In genomic region chr2:192828175-192828574, GRCh38 we compare ENCODE assay signal across 15 cellular contexts.
DNase-seq lines count a peak whose midpoint lies in the region; ATAC-seq, FAIRE-seq and TF ChIP-seq lines count a peak whose summit lies in the region.
"Had no signal": no experiment of that assay in that cellular context is flagged by ENCODE, and none has a peak within 500 bp of the region (broad histone marks: within the 10 kb centered on the region; RNA-seq: fewer than 3 reads in every experiment).

No MANE protein-coding gene starts in this region.

- no peak for TF ChIP-seq POLR2A in HepG2 (IDR thresholded peaks at IDR 0.05; ENCODE audit: insufficient read depth in 1 of 2, low read depth in 2 of 2, low read length in 2 of 2)
- no peak for TF ChIP-seq POLR2A in spleen (IDR thresholded peaks at IDR 0.05)

- DNase-seq in activated T-cell treated with anti-CD3 and anti-CD28 coated beads, Interleukin-2, amount 50 U/mL, for 4 hours: peak; percentile 3
- no peak for DNase-seq in activated T-cell treated with anti-CD3 and anti-CD28 coated beads, Interleukin-2, amount 50 U/mL, for 1 hour
- DNase-seq in HepG2 (ENCODE audit: low spot score) (no peak), spleen (peak; percentile 56), upper lobe of right lung (no peak), HFFc6 (no peak), DMS79 (lab: John Stamatoyannopoulos, UW) (no peak)
- DNase-seq: AML-193; CD4-positive, CD25-positive, alpha-beta regulatory T cell; DMS53; GM23248; IMR-90 had no signal

- CTCF ChIA-PET in HepG2 (lab: Yijun Ruan, JAX; ENCODE audit: low intra/inter-chr PET ratio, low total read pairs): no interaction called here

- H3K4me3 ChIP-seq in HepG2 (replicated peaks in 1 of 3; ENCODE audit: insufficient read depth in 1 of 3, low read depth in 2 of 3, low read length in 3 of 3): no peak overlapping the region
- H3K4me3 ChIP-seq in spleen: no peak overlapping the region
- no peak overlapping the region for H3K4me3 ChIP-seq in upper lobe of right lung
- H3K4me3 ChIP-seq: BLaER1, GM23248 had no signal

- H2AFZ ChIP-seq in HepG2 (ENCODE audit: low read length): no peak overlapping the region
- H2AFZ ChIP-seq: GM23248 had no signal

- no peak overlapping the region for H3K9ac ChIP-seq in HepG2 (ENCODE audit: insufficient read depth, low read depth, low read length)
- H3K9ac ChIP-seq: BLaER1, GM23248 had no signal

- H3K36me3 ChIP-seq in HepG2 (replicated peaks in 1 of 2; ENCODE audit: control insufficient read depth in 1 of 2, insufficient read depth in 2 of 2, low read length in 2 of 2) (no peaks in the 10 kb centered on the region), spleen (no peaks in the 10 kb centered on the region), upper lobe of right lung (no peaks in the 10 kb centered on the region)
- H3K36me3 ChIP-seq: BLaER1 had no signal

- TF ChIP-seq EP300 in HepG2 (IDR thresholded peaks at IDR 0.05; ENCODE audit: low read depth in 2 of 2, low read length in 2 of 2) (no peak), HepG2 (CRISPR knock-in tag; IDR thresholded peaks at IDR 0.05; ENCODE audit: borderline replicate concordance) (no peak)

- H3K4me1 Mint-ChIP-seq in activated T-cell treated with anti-CD3 and anti-CD28 coated beads, Interleukin-2, amount 50 U/mL, for 4 hours (ENCODE audit: low read depth): no peaks in the 10 kb centered on the region
- H3K4me1 Mint-ChIP-seq in HFFc6 (ENCODE audit: low read depth): no peaks in the 10 kb centered on the region
- H3K4me1 Mint-ChIP-seq: CD4-positive, CD25-positive, alpha-beta regulatory T cell had no signal

- TF ChIP-seq RAD21 in HepG2 (CRISPR knock-in tag; IDR thresholded peaks at IDR 0.05): no peak

- intact Hi-C loops in HepG2 (cut with micrococcal nuclease; ENCODE audit: unreplicated experiment): no loop called here
- intact Hi-C loops in spleen (cut with DNase I; ENCODE audit: low total_unique reads): no loop called here
- intact Hi-C loops in upper lobe of right lung (cut with DNase I): no loop called here

- BruUV-seq in HepG2 (replicated peaks; lab: Mats Ljungman, UMichigan): no TSS peak

- WGBS in HepG2 (ENCODE audit: low lambda C conversion rate): 24% methylated on average over 7 of the region's 8 CpGs
- WGBS in spleen, 5 donors: 84 to 92% (median 90%) methylated on average over 8 of the region's 8 CpGs

- H3K4me1 ChIP-seq in HepG2 (ENCODE audit: insufficient read depth, low read length): no peaks in the 10 kb centered on the region
- H3K4me1 ChIP-seq in spleen: no peaks in the 10 kb centered on the region
- no peaks in the 10 kb centered on the region for H3K4me1 ChIP-seq in upper lobe of right lung
- H3K4me1 ChIP-seq: BLaER1 had no signal

- no peak overlapping the region for H3K4me2 ChIP-seq in HepG2 (ENCODE audit: low read depth, low read length)
- H3K4me2 ChIP-seq: BLaER1 had no signal

- no peak for ATAC-seq in activated T-cell treated with anti-CD3 and anti-CD28 coated beads, Interleukin-2, amount 50 U/mL, for 4 hours
- ATAC-seq in HepG2 (peak; percentile 35; the same call in 2 of the 3 replicates), upper lobe of right lung (peak; percentile 17), HG02588 (IDR thresholded peaks at IDR 0.05; ENCODE audit: unreplicated experiment) (no peak)

- no peak overlapping the region for H3K4me3 Mint-ChIP-seq in activated T-cell treated with anti-CD3 and anti-CD28 coated beads, Interleukin-2, amount 50 U/mL, for 4 hours
- H3K4me3 Mint-ChIP-seq in HFFc6: no peak overlapping the region
- H3K4me3 Mint-ChIP-seq: CD4-positive, CD25-positive, alpha-beta regulatory T cell had no signal

- H3K36me3 Mint-ChIP-seq in activated T-cell treated with anti-CD3 and anti-CD28 coated beads, Interleukin-2, amount 50 U/mL, for 4 hours (ENCODE audit: insufficient read depth): no peaks in the 10 kb centered on the region
- H3K36me3 Mint-ChIP-seq in HFFc6 (ENCODE audit: low read depth): no peaks in the 10 kb centered on the region
- H3K36me3 Mint-ChIP-seq: CD4-positive, CD25-positive, alpha-beta regulatory T cell had no signal

- H3K27ac ChIP-seq in HepG2 (ENCODE audit: extremely low read length, insufficient read depth, low read length) (no peak overlapping the region), spleen (no peak overlapping the region), upper lobe of right lung (no peak overlapping the region)
- H3K27ac ChIP-seq: 22Rv1, BLaER1, GM23248 had no signal

- H3K9me3 ChIP-seq in HepG2 (ENCODE audit: low read length) (no peaks in the 10 kb centered on the region), spleen (peaks cover 0 to 17% (median 0%) of the 10 kb centered on the region in 8 donors), upper lobe of right lung (no peaks in the 10 kb centered on the region)
- H3K9me3 ChIP-seq: BLaER1 had no signal

- no peak for FAIRE-seq in HepG2 (lab: Jason Lieb, UNC)

- in situ Hi-C loops in HepG2 (cut with HindIII; ENCODE audit: extremely low pct_ligation_motif_present, low pct_unique_long_range_greater_than_20kb): no loop called here

- no peaks in the 10 kb centered on the region for H3K9me3 Mint-ChIP-seq in activated T-cell treated with anti-CD3 and anti-CD28 coated beads, Interleukin-2, amount 50 U/mL, for 4 hours
- peaks cover 22% of the 10 kb centered on the region for H3K9me3 Mint-ChIP-seq in HFFc6

- H3K27ac Mint-ChIP-seq in HFFc6: no peak overlapping the region
- H3K27ac Mint-ChIP-seq: CD4-positive, CD25-positive, alpha-beta regulatory T cell had no signal

- H3K27me3 ChIP-seq in HepG2 (ENCODE audit: control insufficient read depth in 1 of 2, insufficient read depth in 2 of 2, low read length in 2 of 2) (no peaks in the 10 kb centered on the region), spleen (replicated peaks in 1 of 7) (no peaks in the 10 kb centered on the region), upper lobe of right lung (no peaks in the 10 kb centered on the region)
- H3K27me3 ChIP-seq: BLaER1 had no signal

- POLR2A ChIA-PET in HepG2 (lab: Yijun Ruan, JAX): no interaction called here

- TF ChIP-seq CTCF in HepG2 (CRISPR knock-in tag; IDR thresholded peaks at IDR 0.05): no peak
- TF ChIP-seq CTCF in spleen (IDR thresholded peaks at IDR 0.05 in 8 of 11, conservative IDR thresholded peaks at IDR 0.05 in 3 of 11): no peak
- TF ChIP-seq CTCF in upper lobe of right lung (IDR thresholded peaks at IDR 0.05): no peak
- TF ChIP-seq CTCF in HFFc6 (IDR thresholded peaks at IDR 0.05): no peak

- H4K20me1 ChIP-seq in HepG2 (ENCODE audit: insufficient read depth, low read length): no peaks in the 10 kb centered on the region
- H4K20me1 ChIP-seq: BLaER1 had no signal

- no peaks in the 10 kb centered on the region for H3K79me2 ChIP-seq in HepG2 (ENCODE audit: insufficient read depth, low read length)

- no peaks in the 10 kb centered on the region for H3K27me3 Mint-ChIP-seq in activated T-cell treated with anti-CD3 and anti-CD28 coated beads, Interleukin-2, amount 50 U/mL, for 4 hours (ENCODE audit: low read depth)
- H3K27me3 Mint-ChIP-seq in HFFc6 (ENCODE audit: insufficient read depth): no peaks in the 10 kb centered on the region
- H3K27me3 Mint-ChIP-seq: CD4-positive, CD25-positive, alpha-beta regulatory T cell had no signal

TF ChIP-seq in HepG2, 621 proteins besides CTCF, POLR2A, EP300 and RAD21:
- TF ChIP-seq TEAD2 (CRISPR knock-in tag; IDR thresholded peaks at IDR 0.05) (no peak), ZC3H4 (CRISPR knock-in tag; IDR thresholded peaks at IDR 0.05; ENCODE audit: borderline replicate concordance) (no peak), PRDM4 (CRISPR knock-in tag; IDR thresholded peaks at IDR 0.05; ENCODE audit: borderline replicate concordance) (no peak), HOXA9 (CRISPR knock-in tag; IDR thresholded peaks at IDR 0.05; ENCODE audit: borderline replicate concordance) (no peak), STAT5B (CRISPR knock-in tag; IDR thresholded peaks at IDR 0.05) (no peak), ZNF879 (CRISPR knock-in tag; IDR thresholded peaks at IDR 0.05) (no peak), BHLHE40 (IDR thresholded peaks at IDR 0.05; ENCODE audit: low read length) (no peak), CC2D1A (CRISPR knock-in tag; IDR thresholded peaks at IDR 0.05) (no peak), ZEB1 (IDR thresholded peaks at IDR 0.05; ENCODE audit: insufficient replicate concordance, low read depth) (no peak), ARID3A (IDR thresholded peaks at IDR 0.05; ENCODE audit: low read depth, low read length) (no peak), IRF2 (CRISPR knock-in tag; IDR thresholded peaks at IDR 0.05) (no peak), ZNF441 (CRISPR knock-in tag; IDR thresholded peaks at IDR 0.05; ENCODE audit: borderline replicate concordance) (no peak)

Comparison
In these comparisons a context has a peak if more than half of its experiments do, and no peak if none do; other contexts are left out.
1. DNase-seq: peak in activated T-cell treated with anti-CD3 and anti-CD28 coated beads, Interleukin-2, amount 50 U/mL, for 4 hours (single experiment) and spleen (single experiment); none in activated T-cell treated with anti-CD3 and anti-CD28 coated beads, Interleukin-2, amount 50 U/mL, for 1 hour (single experiment), HepG2 (single experiment), upper lobe of right lung (single experiment), HFFc6 (single experiment) and DMS79 (single experiment).
2. ATAC-seq: peak in HepG2 (single experiment) and upper lobe of right lung (single experiment); none in activated T-cell treated with anti-CD3 and anti-CD28 coated beads, Interleukin-2, amount 50 U/mL, for 4 hours (0 of 2) and HG02588 (single experiment).